ENCODE assay signal across 8 cellular contexts in the genomic region with DNA sequence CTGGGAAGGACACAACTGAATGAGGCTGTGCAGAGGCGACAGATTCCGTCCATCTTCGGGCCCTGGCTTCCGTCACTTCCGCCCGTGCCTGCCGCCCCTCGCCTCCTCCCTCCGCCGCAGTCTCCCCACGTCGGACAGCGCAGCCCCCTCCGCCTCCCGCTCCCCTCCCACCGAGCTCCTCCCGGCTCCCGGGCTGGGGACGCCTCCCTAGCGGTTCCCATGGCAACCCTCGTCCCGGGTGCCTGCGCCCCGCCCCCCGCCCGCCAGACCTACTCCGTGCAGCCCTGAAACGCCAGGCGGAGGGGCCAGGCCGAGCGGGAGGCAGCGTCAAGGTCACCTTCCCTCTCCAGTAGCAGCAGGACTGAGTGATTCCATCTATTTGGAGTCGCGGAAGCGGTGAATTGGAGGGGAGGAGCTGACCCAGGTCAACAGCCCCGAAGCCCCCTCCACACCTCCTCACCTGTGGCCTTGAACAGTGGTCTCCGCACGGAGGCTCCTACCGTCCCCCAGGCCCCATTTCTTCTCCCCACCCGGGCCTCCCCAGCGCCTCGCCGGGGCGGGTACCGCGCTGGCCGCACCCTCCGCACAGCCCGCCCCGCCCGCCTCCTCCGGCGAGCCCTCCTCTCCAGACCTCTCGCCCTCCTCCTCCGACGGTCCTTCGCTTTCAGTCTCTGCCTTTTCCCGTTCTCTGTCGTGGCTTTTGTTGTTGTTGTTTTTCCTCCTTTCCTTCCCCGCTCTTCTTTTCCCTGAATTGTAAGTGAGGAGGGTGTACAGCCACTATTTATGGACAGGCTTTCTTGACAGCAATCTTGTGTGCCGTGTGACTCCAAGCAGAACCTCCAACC. TPM values are rescaled to one million over a fixed set of nuclear protein-coding genes. Genes with fewer than 3 reads are reported as not detected.
DNase-seq lines count a peak whose midpoint lies in the region; ATAC-seq, FAIRE-seq and TF ChIP-seq lines count a peak whose summit lies in the region.

No MANE protein-coding gene starts in this region.

- H3K4me3 ChIP-seq in astrocyte (ENCODE audit: insufficient read depth, low read depth, low read length) = peak overlapping the region; percentile 77

- H3K4me3 Mint-ChIP-seq in astrocyte (ENCODE audit: unreplicated experiment) = peak overlapping the region; percentile 87

- H3K27ac Mint-ChIP-seq in astrocyte (ENCODE audit: unreplicated experiment) = peak overlapping the region; percentile 59

- peaks cover 6% of the 10 kb centered on the region for H3K36me3 ChIP-seq in astrocyte (ENCODE audit: insufficient read depth, low read length)

- H3K4me1 ChIP-seq in astrocyte (ENCODE audit: insufficient read depth, low read length) = peaks cover 11% of the 10 kb centered on the region

- peaks cover 8% of the 10 kb centered on the region for H4K20me1 ChIP-seq in astrocyte (ENCODE audit: insufficient read depth, low read length)

- DNase-seq in SIG-M5 treated with dmso at 0.1 percent for 504 hours (lab: John Stamatoyannopoulos, UW; ENCODE audit: unreplicated experiment) = peak; percentile 89
- no peak for DNase-seq in SIG-M5 (lab: John Stamatoyannopoulos, UW)
- peak; percentile 49 for DNase-seq in NCI-H1436 treated with DMSO at 0.1 percent for 48 hours (lab: John Stamatoyannopoulos, UW)
- peak; percentile 45 to 65 (median 48) for DNase-seq in T-helper 1 cell
- peak; percentile 84 for DNase-seq in astrocyte (ENCODE audit: low read depth)
- DNase-seq in left ventricle myocardium superior = peak; percentile 94
- DNase-seq in posterior cingulate gyrus = peak; percentile 81 to 99 (median 92)

- peaks cover 4% of the 10 kb centered on the region for H3K4me1 Mint-ChIP-seq in astrocyte (ENCODE audit: low read depth, unreplicated experiment)

- no peak for TF ChIP-seq CTCF in astrocyte (IDR thresholded peaks at IDR 0.05; ENCODE audit: insufficient read depth, low read depth, low read length)

- peak overlapping the region; percentile 90 for H3K27ac ChIP-seq in astrocyte (ENCODE audit: low read depth, low read length)

- H3K9ac ChIP-seq in astrocyte (ENCODE audit: low read length) = peak overlapping the region; percentile 95

- no peaks in the 10 kb centered on the region for H3K27me3 ChIP-seq in astrocyte (ENCODE audit: insufficient read depth, low read length)

- no peaks in the 10 kb centered on the region for H3K27me3 Mint-ChIP-seq in astrocyte (ENCODE audit: low read depth, unreplicated experiment)

- FAIRE-seq in astrocyte (lab: Jason Lieb, UNC) = no peak

- H3K79me2 ChIP-seq in astrocyte (ENCODE audit: insufficient read depth, low read length) = peaks cover 12% of the 10 kb centered on the region

- peak overlapping the region; percentile 93 for H3K4me2 ChIP-seq in astrocyte (ENCODE audit: low read length)

- peak; percentile 79 for ATAC-seq in HG02852 (IDR thresholded peaks at IDR 0.05; ENCODE audit: unreplicated experiment)
- ATAC-seq in left ventricle myocardium superior = peak; percentile 89

- intact Hi-C loops in left ventricle myocardium superior (cut with micrococcal nuclease) = no loop called here
- intact Hi-C loops in posterior cingulate gyrus (cut with DNase I) = no loop called here

- peaks cover 27% of the 10 kb centered on the region for H3K36me3 Mint-ChIP-seq in astrocyte (ENCODE audit: low read depth, unreplicated experiment)

- H2AFZ ChIP-seq in astrocyte (ENCODE audit: low read depth, low read length) = peak overlapping the region; percentile 88

- peaks cover 14% of the 10 kb centered on the region for H3K9me3 Mint-ChIP-seq in astrocyte (ENCODE audit: unreplicated experiment)

- peaks cover under 1% of the 10 kb centered on the region for H3K9me3 ChIP-seq in astrocyte (ENCODE audit: insufficient read depth, low read depth, low read length)

RNA-seq across cellular contexts. Expression of gene NRSN2, which starts 1.0 kb away (rescaled TPM):
- total RNA-seq in astrocyte = 57.8 and 64.0 TPM in 2 replicates
- total RNA-seq in left ventricle myocardium superior = 17.4 TPM

RNA-seq across cellular contexts. Expression of gene SOX12, which starts 22.5 kb away (rescaled TPM):
- 43.4 and 45.1 TPM in 2 replicates for total RNA-seq in astrocyte
- total RNA-seq in left ventricle myocardium superior = 18.3 TPM

RNA-seq across cellular contexts. Expression of gene TRIB3, which starts 32.7 kb away (rescaled TPM):
- total RNA-seq in astrocyte (33.0 and 36.9 TPM in 2 replicates), left ventricle myocardium superior (0.40 TPM)

RNA-seq across cellular contexts. Expression of gene ZCCHC3, which starts 50.5 kb away (rescaled TPM):
- 18.6 and 20.2 TPM in 2 replicates for total RNA-seq in astrocyte
- 11.0 TPM for total RNA-seq in left ventricle myocardium superior

RNA-seq across cellular contexts. Expression of gene C20orf96, which starts 57.3 kb away (rescaled TPM):
- total RNA-seq in astrocyte (10.1 and 10.7 TPM in 2 replicates), left ventricle myocardium superior (6.9 TPM)

Comparison
In these comparisons a context has a peak if more than half of its experiments do, and no peak if none do; other contexts are left out.
1. RNA of gene TRIB3, which starts 32.7 kb away (total RNA-seq): 33.0 to 36.9 TPM in astrocyte; 0.40 TPM in left ventricle myocardium superior (single experiment); every median in the first group is over 10 times any median in the second.